In the genomic region with DNA sequence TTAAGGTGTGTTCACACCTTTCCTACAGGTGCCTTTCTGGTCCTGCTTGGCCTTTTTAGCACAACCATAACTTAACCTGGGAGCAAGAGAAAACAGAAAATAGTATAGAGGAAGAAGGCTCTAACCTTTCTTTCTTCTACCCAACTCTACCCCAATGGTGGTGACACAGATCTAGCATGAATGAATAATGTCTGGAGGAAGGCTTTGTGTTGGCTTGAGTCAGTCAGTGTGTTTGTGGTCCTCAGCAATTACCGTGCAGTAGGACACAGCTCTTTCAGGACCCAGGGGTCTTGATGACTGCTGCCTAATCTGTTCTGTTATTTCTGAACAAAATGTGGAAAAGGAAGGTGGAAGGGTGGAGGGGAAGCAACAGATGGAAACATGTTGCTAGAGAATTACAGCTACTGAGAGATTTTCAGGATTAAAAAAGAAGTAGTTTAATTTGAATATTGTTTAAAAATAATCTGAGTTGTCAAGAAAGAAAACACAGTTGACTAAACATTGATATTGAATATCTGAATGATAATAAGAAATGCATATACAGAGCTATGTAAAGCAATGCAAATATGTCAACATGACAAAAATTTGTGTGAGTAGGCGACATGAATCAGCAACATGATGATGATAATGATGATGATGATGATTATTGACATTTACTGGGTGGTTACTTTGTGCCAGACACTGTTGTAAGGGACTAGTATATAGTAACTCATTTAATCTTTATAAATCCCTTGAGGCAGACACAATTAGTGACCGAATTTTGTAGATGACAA, we compare ENCODE assay signal across 19 cellular contexts. TPM values are rescaled to one million over a fixed set of nuclear protein-coding genes. Genes with fewer than 3 reads are reported as not detected.
DNase-seq lines count a peak whose midpoint lies in the region; ATAC-seq, FAIRE-seq and TF ChIP-seq lines count a peak whose summit lies in the region.
"Had no signal": no experiment of that assay in that cellular context is flagged by ENCODE, and none has a peak within 500 bp of the region (broad histone marks: within the 10 kb centered on the region; RNA-seq: fewer than 3 reads in every experiment).

No MANE protein-coding gene starts in this region.

- no peak overlapping the region for H4K91ac ChIP-seq in H9 (ENCODE audit: insufficient read length, low read depth, low read length)

- no peak overlapping the region for H4K8ac ChIP-seq in H9 (replicated peaks; ENCODE audit: insufficient read length, low read depth, low read length)

- no peak overlapping the region for H3K4ac ChIP-seq in H9 (ENCODE audit: low read depth, low read length)

- H3K4me3 ChIP-seq in DND-41 (ENCODE audit: low read depth in 1 of 2, low read length in 2 of 2) (no peak overlapping the region), K562 (no peak overlapping the region)
- H3K4me3 ChIP-seq: BLaER1, GM12878, GM23248 had no signal

- no peak overlapping the region for H2AK5ac ChIP-seq in H9 (ENCODE audit: insufficient read length, low read length)

- no peak overlapping the region for H2BK20ac ChIP-seq in H9 (ENCODE audit: low read depth, low read length, poor library complexity, severe bottlenecking)

- no peak overlapping the region for H3K14ac ChIP-seq in H9 (ENCODE audit: insufficient read depth, low read length)

- no CpG with 5 or more reads among the region's 3 CpGs for WGBS in H9 (ENCODE audit: extremely low coverage, insufficient read length, low lambda C conversion rate)
- WGBS in K562 (ENCODE audit: insufficient coverage, low coverage, missing lambda C conversion rate): 0% methylated on average over 3 of the region's 3 CpGs

- no peak overlapping the region for H2BK120ac ChIP-seq in H9 (ENCODE audit: low read depth, low read length, poor library complexity, severe bottlenecking)

- H2BK5ac ChIP-seq in H9 (ENCODE audit: insufficient read length, low read length): no peak overlapping the region

- H3K27ac ChIP-seq in DND-41 (ENCODE audit: low read length): no peak overlapping the region
- no peak overlapping the region for H3K27ac ChIP-seq in H9 (ENCODE audit: insufficient read length, low read depth, low read length)
- no peak overlapping the region for H3K27ac ChIP-seq in K562 (ENCODE audit: extremely low read depth, low read depth, low read length)
- H3K27ac ChIP-seq: BLaER1, GM23248 had no signal

- H3K27ac Mint-ChIP-seq in H9: peak overlapping the region; percentile 17 to 89 (median 76); a peak in 3 of 7 replicates
- H3K27ac Mint-ChIP-seq: CD14-positive monocyte; CD4-positive, alpha-beta memory T cell; HFFc6 had no signal

- no peaks in the 10 kb centered on the region for H3K4me1 ChIP-seq in DND-41 (ENCODE audit: insufficient read depth, low read length)
- H3K4me1 ChIP-seq in H9 (ENCODE audit: insufficient read depth, low read length): no peaks in the 10 kb centered on the region
- no peaks in the 10 kb centered on the region for H3K4me1 ChIP-seq in K562 (replicated peaks in 1 of 2; ENCODE audit: control insufficient read depth in 2 of 2, insufficient read depth in 2 of 2, low read length in 2 of 2)
- H3K4me1 ChIP-seq: BLaER1 had no signal

- no peaks in the 10 kb centered on the region for H4K20me1 ChIP-seq in DND-41 (ENCODE audit: insufficient read depth, low read length)
- no peaks in the 10 kb centered on the region for H4K20me1 ChIP-seq in H9 (ENCODE audit: control insufficient read depth, insufficient read depth, insufficient read length)
- no peaks in the 10 kb centered on the region for H4K20me1 ChIP-seq in K562 (replicated peaks; ENCODE audit: control insufficient read depth, insufficient read depth, low read length)
- H4K20me1 ChIP-seq: BLaER1 had no signal

- no peak for TF ChIP-seq EP300 in K562 (IDR thresholded peaks at IDR 0.05; ENCODE audit: low read length)

- no peak overlapping the region for H3T11ph ChIP-seq in H9 (ENCODE audit: low read length)

- H3K79me2 ChIP-seq in DND-41 (ENCODE audit: insufficient read depth, low read length) (no peaks in the 10 kb centered on the region), H9 (ENCODE audit: insufficient read depth, low read length) (no peaks in the 10 kb centered on the region), K562 (ENCODE audit: control insufficient read depth, insufficient read depth, low read length) (no peaks in the 10 kb centered on the region)

- H3K9me3 Mint-ChIP-seq in H9: peaks cover 0 to 3% of the 10 kb centered on the region in 2 experiments; a peak in 1 of 5 replicates
- H3K9me3 Mint-ChIP-seq: CD14-positive monocyte; CD4-positive, alpha-beta memory T cell; HFFc6 had no signal

- H3K23ac ChIP-seq in H9 (ENCODE audit: insufficient read length, low read depth, low read length): no peak overlapping the region

- H3K27me3 ChIP-seq in DND-41 (ENCODE audit: insufficient read depth, low read length, poor library complexity) (no peaks in the 10 kb centered on the region), H9 (ENCODE audit: insufficient read depth, low read length) (no peaks in the 10 kb centered on the region), K562 (ENCODE audit: control insufficient read depth in 2 of 2, insufficient read depth in 2 of 2, low read length in 2 of 2) (no peaks in the 10 kb centered on the region)
- H3K27me3 ChIP-seq: BLaER1 had no signal

- in situ Hi-C loops in K562 (cut with MboI): no loop called here

- H3K9me3 ChIP-seq in DND-41 (ENCODE audit: insufficient read depth, low read length, severe bottlenecking) (no peaks in the 10 kb centered on the region), H9 (ENCODE audit: control insufficient read depth, low read depth, low read length) (no peaks in the 10 kb centered on the region), K562 (replicated peaks; ENCODE audit: control insufficient read depth, insufficient read depth, low read depth, low read length) (no peaks in the 10 kb centered on the region)
- H3K9me3 ChIP-seq: BLaER1 had no signal

- no TSS peak for BruUV-seq in K562 (replicated peaks; lab: Mats Ljungman, UMichigan)

- no peak for ATAC-seq in DND-41 (ENCODE audit: insufficient read depth, low read depth)
- ATAC-seq in K562: no peak
- ATAC-seq in GM21528 (IDR thresholded peaks at IDR 0.05; ENCODE audit: low FRiP score, unreplicated experiment): no peak
- ATAC-seq: HCT116 had no signal

- no peak overlapping the region for H2BK12ac ChIP-seq in H9 (ENCODE audit: insufficient read length, low read depth, low read length)

- intact Hi-C loops in K562 (cut with micrococcal nuclease): no loop called here
- intact Hi-C loops in posterior cingulate gyrus (cut with DNase I): no loop called here

- no peak overlapping the region for H2BK15ac ChIP-seq in H9 (ENCODE audit: low read depth, low read length)

- no peaks in the 10 kb centered on the region for H3K9me1 ChIP-seq in K562 (ENCODE audit: control insufficient read depth, insufficient read depth, low read length)

- peaks cover 13 to 21% of the 10 kb centered on the region in 2 experiments for H3K4me1 Mint-ChIP-seq in H9
- H3K4me1 Mint-ChIP-seq: CD14-positive monocyte; CD4-positive, alpha-beta memory T cell had no signal

- CTCF ChIA-PET in K562 (lab: Yijun Ruan, JAX; ENCODE audit: low intra/inter-chr PET ratio): no interaction called here

- no peak for TF ChIP-seq RAD21 in K562 (CRISPR knock-in tag; conservative IDR thresholded peaks at IDR 0.05 in 1 of 2, IDR thresholded peaks at IDR 0.05 in 1 of 2)

- H2AFZ ChIP-seq in DND-41 (ENCODE audit: low read depth, low read length) (peak overlapping the region; percentile 19; the same call in 1 of the 2 replicates), H9 (ENCODE audit: low read length) (no peak overlapping the region), K562 (ENCODE audit: low read depth, low read length) (no peak overlapping the region)
- H2AFZ ChIP-seq: GM23248 had no signal

- no peak overlapping the region for H3K18ac ChIP-seq in H9 (ENCODE audit: insufficient read length, low read depth, low read length)

- H3K4me2 ChIP-seq in DND-41 (ENCODE audit: insufficient read depth, low read length) (no peak overlapping the region), H9 (ENCODE audit: insufficient read depth, insufficient read length, low read length) (no peak overlapping the region), K562 (ENCODE audit: insufficient read depth, low read length) (no peak overlapping the region)
- H3K4me2 ChIP-seq: BLaER1 had no signal

- 0 out of 7 replicates have a peak, but pooled peaks cover 0 to 4% (median 0%) of the 10 kb centered on the region in 3 experiments for H3K36me3 Mint-ChIP-seq in H9 (ENCODE audit: insufficient read depth in 1 of 3, low read depth in 3 of 3)
- H3K36me3 Mint-ChIP-seq: CD14-positive monocyte; CD4-positive, alpha-beta memory T cell had no signal

- no peaks in the 10 kb centered on the region for H3K79me1 ChIP-seq in H9 (ENCODE audit: insufficient read depth, low read depth, low read length, poor library complexity, severe bottlenecking)

- TF ChIP-seq CTCF in DND-41 (IDR thresholded peaks at IDR 0.05; ENCODE audit: borderline replicate concordance, extremely low read depth, low read length, poor library complexity, severe bottlenecking) (no peak), H9 (conservative IDR thresholded peaks at IDR 0.05) (no peak), K562 (IDR thresholded peaks at IDR 0.05 in 2 of 3, conservative IDR thresholded peaks at IDR 0.05 in 1 of 3; ENCODE audit: insufficient read depth in 2 of 3, low read depth in 1 of 3, low read length in 3 of 3) (no peak)

- H3K27me3 Mint-ChIP-seq in H9 (ENCODE audit: low read depth): no peaks in the 10 kb centered on the region

- DNase-seq in DND-41: no peak
- no peak for DNase-seq in H9
- no peak for DNase-seq in K562 (ENCODE audit: extremely low read depth in 1 of 4, low spot score in 3 of 4)
- DNase-seq in NCI-H2171 treated with DMSO at 0.1 percent for 48 hours (lab: John Stamatoyannopoulos, UW): no peak
- no peak for DNase-seq in posterior cingulate gyrus
- DNase-seq: CD4-positive, alpha-beta memory T cell; DMS153; DMS79 treated with DMSO at 0.1 percent for 48 hours; EL; HFFc6 had no signal

- H3K4me3 Mint-ChIP-seq in H9: no peak overlapping the region
- H3K4me3 Mint-ChIP-seq: CD14-positive monocyte; CD4-positive, alpha-beta memory T cell; HFFc6 had no signal

- no peak for FAIRE-seq in K562 (lab: Jason Lieb, UNC)
- FAIRE-seq: GM12878, GM19239, H54, HTR-8/SVneo had no signal

- no peak overlapping the region for H4K5ac ChIP-seq in H9 (ENCODE audit: insufficient read length, low read depth, low read length)

- no peak overlapping the region for H3K9ac ChIP-seq in DND-41 (ENCODE audit: low read depth, low read length)
- no peak overlapping the region for H3K9ac ChIP-seq in H9 (ENCODE audit: extremely low read depth, insufficient read length, low read length)
- H3K9ac ChIP-seq in K562 (ENCODE audit: insufficient read depth in 1 of 2, low read depth in 2 of 2, low read length in 2 of 2): no peak overlapping the region
- H3K9ac ChIP-seq: BLaER1, GM23248 had no signal

- no peaks in the 10 kb centered on the region for H3K36me3 ChIP-seq in DND-41 (ENCODE audit: insufficient read depth, low read length)
- H3K36me3 ChIP-seq in K562 (ENCODE audit: control insufficient read depth, insufficient read depth, low read length): no peaks in the 10 kb centered on the region
- H3K36me3 ChIP-seq: BLaER1 had no signal

- H3K56ac ChIP-seq in H9 (ENCODE audit: insufficient read length, low read depth, low read length): no peak overlapping the region

- no peak for TF ChIP-seq POLR2A in K562 (conservative IDR thresholded peaks at IDR 0.05)

- no peaks in the 10 kb centered on the region for H3K23me2 ChIP-seq in H9 (ENCODE audit: insufficient read length, low read depth, low read length, poor library complexity, severe bottlenecking)

- POLR2A ChIA-PET in K562 (lab: Yijun Ruan, JAX): no interaction called here

RNA-seq across cellular contexts. Expression of a gene that starts 55.3 kb away (rescaled TPM):
- 46.0 and 47.1 TPM in 2 replicates for total RNA-seq in H9 (2021)
- total RNA-seq in K562 (2011; cell fraction: chromatin; rRNA removed; ENCODE audit: low replicate concordance): 14.6 and 24.1 TPM in 2 replicates
- total RNA-seq in K562 (2011; cell fraction: nucleolus; rRNA removed): 17.2 and 17.6 TPM in 2 replicates
- 18.5 and 25.4 TPM in 2 replicates for total RNA-seq in K562 (2011; cell fraction: nucleoplasm; rRNA removed)
- 59.4 and 61.4 TPM in 2 replicates for total RNA-seq in K562 (2014; rRNA removed)
- total RNA-seq in K562 (2014; rRNA removed; fragmentation: Illumina TruSeq; extraction: Trizol): 73.1 and 78.9 TPM in 2 replicates
- total RNA-seq in K562 (2015; rRNA removed; fragmentation: Illumina TruSeq; extraction: Trizol): 64.5 and 67.1 TPM in 2 replicates
- 59.7 and 69.0 TPM in 2 replicates for total RNA-seq in K562 (2021)
- 46.5 and 69.4 TPM in 2 replicates for polyA plus RNA-seq in K562 (2011; rRNA removed)
- 17.3 and 25.4 TPM in 2 replicates for polyA plus RNA-seq in K562 (2011; cell fraction: cytosol; rRNA removed)
- 18.9 and 19.1 TPM in 2 replicates for polyA plus RNA-seq in K562 (2011; cell fraction: nucleus; rRNA removed)
- polyA plus RNA-seq in K562 (2012): 37.4 and 50.4 TPM in 2 replicates
- polyA plus RNA-seq in K562 (2014; fragmentation: Illumina TruSeq; extraction: Trizol): 56.3 and 61.8 TPM in 2 replicates
- 100 to 1,000 TPM in 1 of 2 experiments, 10 to 100 TPM in 1; 96.2 to 115 TPM for polyA plus RNA-seq in K562 (2014; fragmentation: Nextera tagmentation; extraction: Ambion mirVana)
- 48.0 and 48.7 TPM in 2 replicates for polyA plus RNA-seq in K562 (2014; rRNA removed)
- 55.1 and 58.5 TPM in 2 replicates for polyA minus RNA-seq in K562 (2011; rRNA and poly(A)+ RNA removed)
- polyA minus RNA-seq in K562 (2011; cell fraction: cytosol; rRNA and poly(A)+ RNA removed): 40.6 and 47.0 TPM in 2 replicates
- 33.9 and 46.9 TPM in 2 replicates for polyA minus RNA-seq in K562 (2011; cell fraction: nucleus; rRNA and poly(A)+ RNA removed)

RNA-seq across cellular contexts. Expression of a gene that starts 55.6 kb away (rescaled TPM):
- total RNA-seq in H9 (2021) (2.4 and 3.2 TPM in 2 replicates), K562 (2014; rRNA removed) (4.2 and 7.8 TPM in 2 replicates), K562 (2014; rRNA removed; fragmentation: Illumina TruSeq; extraction: Trizol) (6.4 and 11.8 TPM in 2 replicates), K562 (2015; rRNA removed; fragmentation: Illumina TruSeq; extraction: Trizol) (4.9 and 5.7 TPM in 2 replicates), K562 (2021) (6.6 and 7.1 TPM in 2 replicates)
- 7.4 and 15.5 TPM in 2 replicates for total RNA-seq in K562 (2011; cell fraction: chromatin; rRNA removed; ENCODE audit: low replicate concordance)
- 3.2 and 9.5 TPM in 2 replicates for total RNA-seq in K562 (2011; cell fraction: nucleolus; rRNA removed)
- total RNA-seq in K562 (2011; cell fraction: nucleoplasm; rRNA removed): 13.0 and 18.8 TPM in 2 replicates
- polyA plus RNA-seq in K562 (2011; rRNA removed) (12.7 and 17.4 TPM in 2 replicates), K562 (2014; fragmentation: Illumina TruSeq; extraction: Trizol) (4.6 and 5.1 TPM in 2 replicates), K562 (2014; fragmentation: Nextera tagmentation; extraction: Ambion mirVana) (10 to 100 TPM; 28.2 to 31.2 TPM), K562 (2014; rRNA removed) (4.3 and 6.7 TPM in 2 replicates)
- 1.2 and 2.0 TPM in 2 replicates for polyA plus RNA-seq in K562 (2011; cell fraction: cytosol; rRNA removed)
- polyA plus RNA-seq in K562 (2011; cell fraction: nucleus; rRNA removed): 6.7 and 11.6 TPM in 2 replicates
- polyA plus RNA-seq in K562 (2012): 4.7 and 6.1 TPM in 2 replicates
- 9.8 and 12.9 TPM in 2 replicates for polyA minus RNA-seq in K562 (2011; rRNA and poly(A)+ RNA removed)
- polyA minus RNA-seq in K562 (2011; cell fraction: cytosol; rRNA and poly(A)+ RNA removed): 1.8 TPM in 1 of 2 replicates, not detected in the other
- polyA minus RNA-seq in K562 (2011; cell fraction: nucleus; rRNA and poly(A)+ RNA removed): 10.8 and 23.4 TPM in 2 replicates
